In genomic region chr18:50697509-50697908, GRCh38 we compare ENCODE assay signal across 17 cellular contexts.
DNase-seq lines count a peak whose midpoint lies in the region; ATAC-seq, FAIRE-seq and TF ChIP-seq lines count a peak whose summit lies in the region.
"Had no signal": no experiment of that assay in that cellular context is flagged by ENCODE, and none has a peak within 500 bp of the region (broad histone marks: within the 10 kb centered on the region; RNA-seq: fewer than 3 reads in every experiment).

No MANE protein-coding gene starts in this region.

- ATAC-seq in GM18909 (IDR thresholded peaks at IDR 0.05; ENCODE audit: poor library complexity, unreplicated experiment), result peak; percentile 32
- ATAC-seq in GM21515 (IDR thresholded peaks at IDR 0.05; ENCODE audit: unreplicated experiment), result peak; percentile 35
- peak; percentile 32 for ATAC-seq in HG03108 (IDR thresholded peaks at IDR 0.05; ENCODE audit: unreplicated experiment)
- ATAC-seq: activated T-helper 17 cell treated with anti-CD3 and anti-CD28 coated beads, Interleukin-2, amount 50 U/mL, for 72 hours; left cardiac atrium; upper lobe of right lung had no signal

- TF ChIP-seq POLR2A in GM12892 (IDR thresholded peaks at IDR 0.05; ENCODE audit: low read depth, low read length), result no peak

- DNase-seq in mesenteric fat pad (ENCODE audit: low spot score) (peak; percentile 55), EL (no peak), NCI-H2171 treated with DMSO at 0.1 percent for 48 hours (lab: John Stamatoyannopoulos, UW) (no peak), GM12892 (ENCODE audit: insufficient read length) (no peak)
- DNase-seq: activated CD4-positive, alpha-beta T cell treated with anti-CD3 and anti-CD28 coated beads for 1 hour; DND-41; IMR-90; left cardiac atrium; mesenchymal stem cell; naive B cell; Right ventricle myocardium superior; upper lobe of right lung had no signal

- FAIRE-seq in GM12892 (lab: Jason Lieb, UNC), result no peak
- FAIRE-seq: colon had no signal
